Comparison of ENCODE assay signal across 8 cellular contexts in genomic region chrX:107628662-107629532, GRCh38. TPM values are rescaled to one million over a fixed set of nuclear protein-coding genes. Genes with fewer than 3 reads are reported as not detected.
DNase-seq lines count a peak whose midpoint lies in the region; ATAC-seq and TF ChIP-seq lines count a peak whose summit lies in the region.

No MANE protein-coding gene starts in this region.

- H3K9me3 Mint-ChIP-seq in T-helper 1 cell treated with Interleukin-12 subunit alpha and Interleukin-12 subunit beta and Interleukin-4 antibody, amounts not matched to agents 30 μg/mL and 1 μg/mL, for 36 hours = no peaks in the 10 kb centered on the region
- peaks cover 0 to 4% (median 0%) of the 10 kb centered on the region in 5 experiments for H3K9me3 Mint-ChIP-seq in brain

- H3K4me1 Mint-ChIP-seq in T-helper 1 cell treated with Interleukin-12 subunit alpha and Interleukin-12 subunit beta and Interleukin-4 antibody, amounts not matched to agents 30 μg/mL and 1 μg/mL, for 36 hours (ENCODE audit: low read depth) = peaks cover 24% of the 10 kb centered on the region
- peaks cover 37% of the 10 kb centered on the region for H3K4me1 Mint-ChIP-seq in brain

- peak; percentile 42 for ATAC-seq in GM21723 (IDR thresholded peaks at IDR 0.05; ENCODE audit: unreplicated experiment)

- peak; percentile 2 for DNase-seq in GF-D8 (lab: John Stamatoyannopoulos, UW)
- peak; percentile 12 for DNase-seq in LHCN-M2 (ENCODE audit: low read depth)
- DNase-seq in inferior parietal cortex (ENCODE audit: extremely low spot score) = peak; percentile 12
- DNase-seq in stimulated activated CD4-positive, alpha-beta T cell treated with anti-CD3 and anti-CD28 coated beads, Interleukin-12 subunit alpha, Interleukin-12 subunit beta, amount 100 ng/mL, for 4 hours = peak; percentile 22
- no peak for DNase-seq in HCEC 1CT

- no peak for TF ChIP-seq CTCF in brain (conservative IDR thresholded peaks at IDR 0.05)

- H3K36me3 Mint-ChIP-seq in T-helper 1 cell treated with Interleukin-12 subunit alpha and Interleukin-12 subunit beta and Interleukin-4 antibody, amounts not matched to agents 30 μg/mL and 1 μg/mL, for 36 hours (ENCODE audit: low read depth) = peaks cover 1% of the 10 kb centered on the region
- H3K36me3 Mint-ChIP-seq in brain = peaks cover 13% of the 10 kb centered on the region

- H3K27ac Mint-ChIP-seq in T-helper 1 cell treated with Interleukin-12 subunit alpha and Interleukin-12 subunit beta and Interleukin-4 antibody, amounts not matched to agents 30 μg/mL and 1 μg/mL, for 36 hours = peak overlapping the region; percentile 92
- H3K27ac Mint-ChIP-seq in brain = peak overlapping the region; percentile 83 to 97 (median 95)

- H3K27me3 Mint-ChIP-seq in T-helper 1 cell treated with Interleukin-12 subunit alpha and Interleukin-12 subunit beta and Interleukin-4 antibody, amounts not matched to agents 30 μg/mL and 1 μg/mL, for 36 hours (ENCODE audit: low read depth) = peaks cover 3% of the 10 kb centered on the region
- H3K27me3 Mint-ChIP-seq in brain = peaks cover 5% of the 10 kb centered on the region

- H3K4me3 Mint-ChIP-seq in T-helper 1 cell treated with Interleukin-12 subunit alpha and Interleukin-12 subunit beta and Interleukin-4 antibody, amounts not matched to agents 30 μg/mL and 1 μg/mL, for 36 hours = peak overlapping the region; percentile 91
- peak overlapping the region; percentile 96 to 99 (median 98) for H3K4me3 Mint-ChIP-seq in brain

RNA-seq across cellular contexts. Expression of gene PRPS1, which starts 0.6 kb away (rescaled TPM):
- total RNA-seq in LHCN-M2 (2014; rRNA removed) = 42.5 and 45.8 TPM in 2 replicates
- 49.6 TPM for polyA plus RNA-seq in LHCN-M2 (2012)
- 39.9 TPM for polyA plus RNA-seq in brain (ENCODE audit: insufficient read depth, low read depth, low replicate concordance)
